20 cellular contexts compared by ENCODE assay signal in the genomic region with DNA sequence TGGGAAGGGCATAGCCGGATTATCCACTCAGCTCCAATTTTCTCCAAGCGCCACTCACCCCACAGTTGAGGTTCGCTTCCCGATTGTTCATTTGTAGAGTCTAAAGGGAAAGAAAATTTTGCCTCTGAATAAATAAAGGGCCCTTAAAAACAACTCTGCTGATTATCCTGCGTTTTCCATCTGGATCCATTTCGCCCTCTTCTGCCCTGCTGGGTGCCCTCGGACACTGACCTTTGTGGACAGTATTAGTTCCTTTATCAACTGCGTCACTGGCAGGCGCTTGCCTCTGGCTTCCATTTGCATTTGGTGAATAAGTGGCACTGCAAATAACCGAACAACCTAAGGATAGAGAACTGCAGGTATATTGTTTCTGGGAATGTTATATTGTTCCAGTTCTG. TPM values are rescaled to one million over a fixed set of nuclear protein-coding genes. Genes with fewer than 3 reads are reported as not detected.
DNase-seq lines count a peak whose midpoint lies in the region; ATAC-seq, FAIRE-seq and TF ChIP-seq lines count a peak whose summit lies in the region.
"Had no signal": no experiment of that assay in that cellular context is flagged by ENCODE, and none has a peak within 500 bp of the region (broad histone marks: within the 10 kb centered on the region; RNA-seq: fewer than 3 reads in every experiment).

No MANE protein-coding gene starts in this region.

- peaks cover 44% of the 10 kb centered on the region for H3K27me3 Mint-ChIP-seq in astrocyte (ENCODE audit: low read depth, unreplicated experiment)
- peaks cover 81% of the 10 kb centered on the region for H3K27me3 Mint-ChIP-seq in progenitor cell of endocrine pancreas

- H3K27ac ChIP-seq in HUES48 (ENCODE audit: low read depth, low read length) (no peak overlapping the region), astrocyte (ENCODE audit: low read depth, low read length) (no peak overlapping the region)
- H3K27ac ChIP-seq: Peyer's patch, sigmoid colon, SK-N-MC, tibial nerve had no signal

- H4K20me1 ChIP-seq in astrocyte (ENCODE audit: insufficient read depth, low read length), result no peaks in the 10 kb centered on the region

- TF ChIP-seq CTCF in astrocyte (IDR thresholded peaks at IDR 0.05; ENCODE audit: insufficient read depth, low read depth, low read length), result no peak
- no peak for TF ChIP-seq CTCF in progenitor cell of endocrine pancreas (IDR thresholded peaks at IDR 0.05; ENCODE audit: unreplicated experiment)

- H3K36me3 ChIP-seq in HUES48 (ENCODE audit: control insufficient read depth, insufficient read depth, low read length), result no peaks in the 10 kb centered on the region
- no peaks in the 10 kb centered on the region for H3K36me3 ChIP-seq in astrocyte (ENCODE audit: insufficient read depth, low read length)
- H3K36me3 ChIP-seq: Peyer's patch, sigmoid colon, tibial nerve had no signal

- peaks cover 3% of the 10 kb centered on the region for H3K4me1 Mint-ChIP-seq in astrocyte (ENCODE audit: low read depth, unreplicated experiment)
- peaks cover 10% of the 10 kb centered on the region for H3K4me1 Mint-ChIP-seq in progenitor cell of endocrine pancreas (ENCODE audit: low read depth)

- H3K9me3 Mint-ChIP-seq in astrocyte (ENCODE audit: unreplicated experiment), result no peaks in the 10 kb centered on the region
- H3K9me3 Mint-ChIP-seq in progenitor cell of endocrine pancreas (ENCODE audit: low read depth), result no peaks in the 10 kb centered on the region

- peaks cover 76% of the 10 kb centered on the region for H3K27me3 ChIP-seq in HUES48 (ENCODE audit: control insufficient read depth, insufficient read depth, low read length)
- peaks cover 64% of the 10 kb centered on the region for H3K27me3 ChIP-seq in astrocyte (ENCODE audit: insufficient read depth, low read length)

- H3K79me2 ChIP-seq in astrocyte (ENCODE audit: insufficient read depth, low read length), result no peaks in the 10 kb centered on the region

- ATAC-seq in GM21576 (IDR thresholded peaks at IDR 0.05; ENCODE audit: unreplicated experiment) (no peak), GM21390 (IDR thresholded peaks at IDR 0.05; ENCODE audit: unreplicated experiment) (no peak)

- H3K9ac ChIP-seq in HUES48 (ENCODE audit: low read depth, low read length) (0 out of 2 replicates have a peak overlapping the region, but pooled peaks have one; percentile 2), astrocyte (ENCODE audit: low read length) (no peak overlapping the region)

- DNase-seq in astrocyte (ENCODE audit: low read depth) (no peak), progenitor cell of endocrine pancreas (ENCODE audit: low spot score, unreplicated experiment) (no peak), NCI-H2107 (lab: John Stamatoyannopoulos, UW) (no peak), NOMO-1 treated with dmso at 0.1 percent for 144 hours (lab: John Stamatoyannopoulos, UW; ENCODE audit: unreplicated experiment) (no peak)
- DNase-seq: activated CD4-positive, alpha-beta T cell treated with anti-CD3 and anti-CD28 coated beads for 4 hours; activated naive CD4-positive, alpha-beta T cell treated with anti-CD3 and anti-CD28 coated beads, Interleukin-2, amount 50 U/mL, for 16 hours; AML-193; effector CD4-positive, alpha-beta T cell; NCI-H2081 treated with DMSO at 0.1 percent for 48 hours; Peyer's patch; sigmoid colon; stimulated activated CD4-positive, alpha-beta T cell treated with anti-CD3 and anti-CD28 coated beads, Interleukin-4, amount 100 ng/mL, for 24 hours; stimulated activated CD8-positive, alpha-beta memory T cell treated with anti-CD3 and anti-CD28 coated beads, Interleukin-4, amount 100 ng/mL, for 48 hours; T1000 had no signal

- H3K4me1 ChIP-seq in HUES48 (ENCODE audit: control insufficient read depth, insufficient read depth, low read length), result peaks cover 43% of the 10 kb centered on the region
- peaks cover 6% of the 10 kb centered on the region for H3K4me1 ChIP-seq in astrocyte (ENCODE audit: insufficient read depth, low read length)

- H3K4me2 ChIP-seq in astrocyte (ENCODE audit: low read length), result peak overlapping the region; percentile 62

- H3K9me3 ChIP-seq in HUES48 (ENCODE audit: control insufficient read depth, insufficient read depth, low read length), result no peaks in the 10 kb centered on the region
- H3K9me3 ChIP-seq in astrocyte (ENCODE audit: insufficient read depth, low read depth, low read length), result no peaks in the 10 kb centered on the region
- no peaks in the 10 kb centered on the region for H3K9me3 ChIP-seq in iPS-18c (ENCODE audit: control insufficient read depth, insufficient read depth, low read length)
- H3K9me3 ChIP-seq: Peyer's patch, sigmoid colon, tibial nerve had no signal

- H2AFZ ChIP-seq in astrocyte (ENCODE audit: low read depth, low read length), result peak overlapping the region; percentile 72

- H3K27ac Mint-ChIP-seq in astrocyte (ENCODE audit: unreplicated experiment) (no peak overlapping the region), progenitor cell of endocrine pancreas (no peak overlapping the region)

- no peak overlapping the region for H3K4me3 Mint-ChIP-seq in astrocyte (ENCODE audit: unreplicated experiment)
- H3K4me3 Mint-ChIP-seq in progenitor cell of endocrine pancreas (ENCODE audit: low read depth), result peak overlapping the region; percentile 39

- H3K36me3 Mint-ChIP-seq in astrocyte (ENCODE audit: low read depth, unreplicated experiment), result no peaks in the 10 kb centered on the region
- H3K36me3 Mint-ChIP-seq in progenitor cell of endocrine pancreas (ENCODE audit: insufficient read depth), result no peaks in the 10 kb centered on the region

- FAIRE-seq in astrocyte (lab: Jason Lieb, UNC), result no peak

- peak overlapping the region; percentile 44 for H3K4me3 ChIP-seq in HUES48 (ENCODE audit: low read depth, low read length)
- no peak overlapping the region for H3K4me3 ChIP-seq in astrocyte (ENCODE audit: insufficient read depth, low read depth, low read length)
- H3K4me3 ChIP-seq in iPS-18c (ENCODE audit: insufficient read depth, low read depth, low read length), result peak overlapping the region; percentile 52
- H3K4me3 ChIP-seq: sigmoid colon, SK-N-MC had no signal

RNA-seq across cellular contexts. Expression of a gene that starts 10.1 kb away (rescaled TPM):
- total RNA-seq in astrocyte, result 1.1 and 1.7 TPM in 2 replicates
- not detected in 2 replicates for total RNA-seq in progenitor cell of endocrine pancreas
- total RNA-seq: Peyer's patch, sigmoid colon had no signal

RNA-seq across cellular contexts. Expression of a gene that starts 45.6 kb away (rescaled TPM):
- total RNA-seq in astrocyte (38.2 and 40.6 TPM in 2 replicates), progenitor cell of endocrine pancreas (15.6 and 15.9 TPM in 2 replicates)
